ENCODE assay signal across 2 cellular contexts in the genomic region with DNA sequence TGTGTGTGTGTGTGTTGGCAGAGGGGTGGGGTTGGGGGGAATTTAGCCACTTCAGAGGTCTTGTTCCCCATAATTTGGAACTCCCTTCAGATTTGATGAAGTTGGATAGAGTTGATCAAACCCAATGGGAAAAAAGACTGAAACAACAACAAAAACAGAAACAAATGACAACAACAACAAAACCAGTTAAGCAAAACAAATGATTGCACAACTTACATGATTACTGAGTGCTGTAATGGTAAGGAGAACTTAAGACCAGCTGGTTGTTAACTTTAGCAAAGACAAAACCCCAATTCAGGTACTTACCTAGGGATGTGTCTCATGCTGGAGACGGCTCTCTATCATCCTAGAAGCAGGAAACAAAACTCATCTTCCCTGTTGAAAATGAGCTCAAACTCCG.
A peak's percentile ranks its signal among the peaks of the same experiment; 100 is the strongest.
TF ChIP-seq lines count a peak whose summit lies in the region.

No MANE protein-coding gene starts in this region.

TF ChIP-seq in IMR-90, 13 proteins besides CTCF, POLR2A, EP300 and RAD21:
- peak; percentile 54; the same call in 1 of the 2 replicates for TF ChIP-seq CEBPB (IDR thresholded peaks at IDR 0.05; ENCODE audit: low read depth, low read length)
- TF ChIP-seq, protein P1, sequence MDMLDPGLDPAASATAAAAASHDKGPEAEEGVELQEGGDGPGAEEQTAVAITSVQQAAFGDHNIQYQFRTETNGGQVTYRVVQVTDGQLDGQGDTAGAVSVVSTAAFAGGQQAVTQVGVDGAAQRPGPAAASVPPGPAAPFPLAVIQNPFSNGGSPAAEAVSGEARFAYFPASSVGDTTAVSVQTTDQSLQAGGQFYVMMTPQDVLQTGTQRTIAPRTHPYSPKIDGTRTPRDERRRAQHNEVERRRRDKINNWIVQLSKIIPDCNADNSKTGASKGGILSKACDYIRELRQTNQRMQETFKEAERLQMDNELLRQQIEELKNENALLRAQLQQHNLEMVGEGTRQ (IDR thresholded peaks at IDR 0.05; ENCODE audit: low read depth, low read length) = no peak

TF ChIP-seq in SK-N-SH, 30 proteins besides CTCF, POLR2A, EP300 and RAD21:
- TF ChIP-seq, protein P1 (IDR thresholded peaks at IDR 0.05; ENCODE audit: borderline replicate concordance, low read depth, low read length) = no peak
- TF ChIP-seq NFIC (IDR thresholded peaks at IDR 0.05; ENCODE audit: borderline replicate concordance) (no peak), YY1 (IDR thresholded peaks at IDR 0.05; ENCODE audit: low read depth) (no peak), SMC3 (IDR thresholded peaks at IDR 0.05; ENCODE audit: low read depth, low read length) (no peak), CHD2 (IDR thresholded peaks at IDR 0.05; ENCODE audit: low read length, partially characterized antibody) (no peak), TEAD4 (IDR thresholded peaks at IDR 0.05; ENCODE audit: borderline replicate concordance, insufficient read depth) (no peak), SIN3A (IDR thresholded peaks at IDR 0.05; ENCODE audit: borderline replicate concordance, low read depth, low read length) (no peak), MXI1 (IDR thresholded peaks at IDR 0.05; ENCODE audit: low read depth, low read length) (no peak), RCOR1 (IDR thresholded peaks at IDR 0.05; ENCODE audit: low read length) (no peak), RXRA (IDR thresholded peaks at IDR 0.05; ENCODE audit: borderline replicate concordance, low read depth) (no peak), ELF1 (IDR thresholded peaks at IDR 0.05) (no peak), JUND (IDR thresholded peaks at IDR 0.05) (no peak)
- TF ChIP-seq, protein P2, sequence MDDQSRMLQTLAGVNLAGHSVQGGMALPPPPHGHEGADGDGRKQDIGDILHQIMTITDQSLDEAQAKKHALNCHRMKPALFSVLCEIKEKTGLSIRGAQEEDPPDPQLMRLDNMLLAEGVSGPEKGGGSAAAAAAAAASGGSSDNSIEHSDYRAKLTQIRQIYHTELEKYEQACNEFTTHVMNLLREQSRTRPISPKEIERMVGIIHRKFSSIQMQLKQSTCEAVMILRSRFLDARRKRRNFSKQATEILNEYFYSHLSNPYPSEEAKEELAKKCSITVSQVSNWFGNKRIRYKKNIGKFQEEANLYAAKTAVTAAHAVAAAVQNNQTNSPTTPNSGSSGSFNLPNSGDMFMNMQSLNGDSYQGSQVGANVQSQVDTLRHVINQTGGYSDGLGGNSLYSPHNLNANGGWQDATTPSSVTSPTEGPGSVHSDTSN (IDR thresholded peaks at IDR 0.05) = no peak
- TF ChIP-seq, protein P3, sequence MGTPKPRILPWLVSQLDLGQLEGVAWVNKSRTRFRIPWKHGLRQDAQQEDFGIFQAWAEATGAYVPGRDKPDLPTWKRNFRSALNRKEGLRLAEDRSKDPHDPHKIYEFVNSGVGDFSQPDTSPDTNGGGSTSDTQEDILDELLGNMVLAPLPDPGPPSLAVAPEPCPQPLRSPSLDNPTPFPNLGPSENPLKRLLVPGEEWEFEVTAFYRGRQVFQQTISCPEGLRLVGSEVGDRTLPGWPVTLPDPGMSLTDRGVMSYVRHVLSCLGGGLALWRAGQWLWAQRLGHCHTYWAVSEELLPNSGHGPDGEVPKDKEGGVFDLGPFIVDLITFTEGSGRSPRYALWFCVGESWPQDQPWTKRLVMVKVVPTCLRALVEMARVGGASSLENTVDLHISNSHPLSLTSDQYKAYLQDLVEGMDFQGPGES (IDR thresholded peaks at IDR 0.05; ENCODE audit: low read depth, low read length) = no peak
- TF ChIP-seq, protein P4, sequence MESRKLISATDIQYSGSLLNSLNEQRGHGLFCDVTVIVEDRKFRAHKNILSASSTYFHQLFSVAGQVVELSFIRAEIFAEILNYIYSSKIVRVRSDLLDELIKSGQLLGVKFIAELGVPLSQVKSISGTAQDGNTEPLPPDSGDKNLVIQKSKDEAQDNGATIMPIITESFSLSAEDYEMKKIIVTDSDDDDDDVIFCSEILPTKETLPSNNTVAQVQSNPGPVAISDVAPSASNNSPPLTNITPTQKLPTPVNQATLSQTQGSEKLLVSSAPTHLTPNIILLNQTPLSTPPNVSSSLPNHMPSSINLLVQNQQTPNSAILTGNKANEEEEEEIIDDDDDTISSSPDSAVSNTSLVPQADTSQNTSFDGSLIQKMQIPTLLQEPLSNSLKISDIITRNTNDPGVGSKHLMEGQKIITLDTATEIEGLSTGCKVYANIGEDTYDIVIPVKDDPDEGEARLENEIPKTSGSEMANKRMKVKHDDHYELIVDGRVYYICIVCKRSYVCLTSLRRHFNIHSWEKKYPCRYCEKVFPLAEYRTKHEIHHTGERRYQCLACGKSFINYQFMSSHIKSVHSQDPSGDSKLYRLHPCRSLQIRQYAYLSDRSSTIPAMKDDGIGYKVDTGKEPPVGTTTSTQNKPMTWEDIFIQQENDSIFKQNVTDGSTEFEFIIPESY (IDR thresholded peaks at IDR 0.05; ENCODE audit: borderline replicate concordance, low read depth) = no peak
- TF ChIP-seq, protein P5, sequence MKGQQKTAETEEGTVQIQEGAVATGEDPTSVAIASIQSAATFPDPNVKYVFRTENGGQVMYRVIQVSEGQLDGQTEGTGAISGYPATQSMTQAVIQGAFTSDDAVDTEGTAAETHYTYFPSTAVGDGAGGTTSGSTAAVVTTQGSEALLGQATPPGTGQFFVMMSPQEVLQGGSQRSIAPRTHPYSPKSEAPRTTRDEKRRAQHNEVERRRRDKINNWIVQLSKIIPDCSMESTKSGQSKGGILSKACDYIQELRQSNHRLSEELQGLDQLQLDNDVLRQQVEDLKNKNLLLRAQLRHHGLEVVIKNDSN (IDR thresholded peaks at IDR 0.05; ENCODE audit: borderline replicate concordance, low read depth) = no peak
